In genomic region chr5:123262275-123262823, GRCh38 we compare ENCODE assay signal across 14 cellular contexts.
DNase-seq lines count a peak whose midpoint lies in the region; ATAC-seq and TF ChIP-seq lines count a peak whose summit lies in the region.
"Had no signal": no experiment of that assay in that cellular context is flagged by ENCODE, and none has a peak within 500 bp of the region (broad histone marks: within the 10 kb centered on the region; RNA-seq: fewer than 3 reads in every experiment).

No MANE protein-coding gene starts in this region.

- H4K91ac ChIP-seq in neuronal stem cell (ENCODE audit: low read depth, low read length, poor library complexity) = no peak overlapping the region

- in situ Hi-C loops in GM13977 (cut with MboI; ENCODE audit: low pct_unique_long_range_greater_than_20kb, low sequenced_read_pairs, unreplicated experiment) = no loop called here

- peaks cover 6% of the 10 kb centered on the region for H3K9me3 Mint-ChIP-seq in mesothelial cell of epicardium

- no peak overlapping the region for H3K9ac ChIP-seq in neuronal stem cell (ENCODE audit: low read depth, low read length, poor library complexity)

- CTCF ChIA-PET in HEK293 (lab: Yijun Ruan, JAX) = no interaction called here

- no peak overlapping the region for H4K8ac ChIP-seq in neuronal stem cell (ENCODE audit: low read depth, low read length)

- no peaks in the 10 kb centered on the region for H3K4me1 ChIP-seq in HEK293 (ENCODE audit: control insufficient read depth, insufficient read depth, low read length)
- H3K4me1 ChIP-seq in aorta (ENCODE audit: control insufficient read depth in 1 of 2, insufficient read depth in 2 of 2, low read length in 2 of 2) = peaks cover 6 to 11% of the 10 kb centered on the region in 2 donors
- no peaks in the 10 kb centered on the region for H3K4me1 ChIP-seq in neuronal stem cell (ENCODE audit: control insufficient read depth in 2 of 2, insufficient read depth in 1 of 2, low read depth in 1 of 2, low read length in 2 of 2)

- H3K4me3 ChIP-seq in HEK293 (ENCODE audit: low read depth, low read length) (no peak overlapping the region), coronary artery (peak overlapping the region; percentile 11), aorta (ENCODE audit: low read length in 2 of 2) (peak overlapping the region in 1 of 2 donors; percentile 14), neuronal stem cell (ENCODE audit: low read length in 2 of 2) (no peak overlapping the region)
- H3K4me3 ChIP-seq: GM12878 had no signal

- H3K27me3 Mint-ChIP-seq in mesothelial cell of epicardium (ENCODE audit: low read depth) = no peaks in the 10 kb centered on the region

- TF ChIP-seq CTCF in HEK293 (tag by site-specific recombination; IDR thresholded peaks at IDR 0.05) (no peak), coronary artery (IDR thresholded peaks at IDR 0.05) (no peak), mesothelial cell of epicardium (IDR thresholded peaks at IDR 0.05; ENCODE audit: unreplicated experiment) (no peak), GM13977 (IDR thresholded peaks at IDR 0.05; ENCODE audit: extremely low read depth, insufficient read depth, missing control alignments) (no peak)

- H2AK5ac ChIP-seq in neuronal stem cell (ENCODE audit: low read depth, low read length) = no peak overlapping the region

- no peak overlapping the region for H2BK5ac ChIP-seq in neuronal stem cell (ENCODE audit: low read length)

- H3K23ac ChIP-seq in neuronal stem cell (ENCODE audit: low read depth, low read length, poor library complexity) = no peak overlapping the region

- no peak overlapping the region for H2BK120ac ChIP-seq in neuronal stem cell (ENCODE audit: low read depth, low read length)

- no peaks in the 10 kb centered on the region for H3K27me3 ChIP-seq in aorta (ENCODE audit: control insufficient read depth in 1 of 2, insufficient read depth in 2 of 2, low read length in 1 of 2)
- H3K27me3 ChIP-seq in neuronal stem cell (ENCODE audit: control insufficient read depth in 3 of 3, insufficient read depth in 3 of 3, low read depth in 1 of 3, low read length in 3 of 3) = no peaks in the 10 kb centered on the region

- ATAC-seq in aorta (ENCODE audit: low FRiP score) = peak; percentile 66
- ATAC-seq: GM12878, HCT116, HepG2 had no signal

- H3K9me3 ChIP-seq in HEK293 (ENCODE audit: control insufficient read depth, insufficient read depth, low read depth, low read length) = no peaks in the 10 kb centered on the region
- no peaks in the 10 kb centered on the region for H3K9me3 ChIP-seq in aorta (ENCODE audit: control insufficient read depth, low read length)
- H3K9me3 ChIP-seq in neuronal stem cell (replicated peaks in 1 of 2; ENCODE audit: control insufficient read depth in 2 of 2, insufficient read depth in 1 of 2, low read depth in 1 of 2, low read length in 2 of 2) = no peaks in the 10 kb centered on the region

- no peak for DNase-seq in coronary artery (ENCODE audit: low spot score)
- no peak for DNase-seq in mesothelial cell of epicardium (ENCODE audit: low spot score in 2 of 2, unreplicated experiment in 2 of 2)
- no peak for DNase-seq in aorta
- DNase-seq in neuronal stem cell (ENCODE audit: low spot score) = no peak
- DNase-seq in GM19238 (ENCODE audit: insufficient read length, low spot score) = no peak
- no peak for DNase-seq in GM13977 (ENCODE audit: low spot score)
- DNase-seq: C1 segment of cervical spinal cord; CD4-positive, alpha-beta T cell; DMS79 had no signal

- H3K4ac ChIP-seq in neuronal stem cell (ENCODE audit: low read length) = no peak overlapping the region

- no peak overlapping the region for H3K4me2 ChIP-seq in neuronal stem cell (ENCODE audit: insufficient read depth, low read length, poor library complexity, severe bottlenecking)

- peak overlapping the region; percentile 70 for H3K27ac Mint-ChIP-seq in mesothelial cell of epicardium
- H3K27ac Mint-ChIP-seq: B cell; CD4-positive, alpha-beta T cell had no signal

- intact Hi-C loops in aorta (cut with DNase I) = loop anchor here in 1 of 2 donors (5.0 to 10.0 kb wide), 2 partner anchors 60 to 88 kb away; no protein-coding TSS in a partner anchor

- H3K79me1 ChIP-seq in neuronal stem cell (ENCODE audit: low read depth, low read length) = no peaks in the 10 kb centered on the region

- H3K4me3 Mint-ChIP-seq in mesothelial cell of epicardium = no peak overlapping the region
- H3K4me3 Mint-ChIP-seq: B cell; CD4-positive, alpha-beta T cell had no signal

- no peak overlapping the region for H2BK12ac ChIP-seq in neuronal stem cell (ENCODE audit: low read length)

- no peak overlapping the region for H3K18ac ChIP-seq in neuronal stem cell (ENCODE audit: low read length)

- H2AFZ ChIP-seq in neuronal stem cell (ENCODE audit: low read length) = no peak overlapping the region

- 5 to 9% methylated on average over 6 of the region's 6 CpGs for WGBS in aorta, 2 donors
- WGBS in neuronal stem cell (ENCODE audit: extremely low coverage in 2 of 2, insufficient read length in 2 of 2, insufficient replicate concordance in 1 of 2), 2 donors = no CpG with 5 or more reads among the region's 6 CpGs

- POLR2A ChIA-PET in HEK293 (lab: Yijun Ruan, JAX) = no interaction called here

- peaks cover 46% of the 10 kb centered on the region for H3K4me1 Mint-ChIP-seq in mesothelial cell of epicardium
- H3K4me1 Mint-ChIP-seq: B cell had no signal

- H3K36me3 ChIP-seq in HEK293 (ENCODE audit: control insufficient read depth in 2 of 2, insufficient read depth in 1 of 2, low read length in 2 of 2) = no peaks in the 10 kb centered on the region
- H3K36me3 ChIP-seq in aorta (ENCODE audit: control insufficient read depth in 1 of 2, insufficient read depth in 2 of 2, low read length in 1 of 2) = no peaks in the 10 kb centered on the region
- no peaks in the 10 kb centered on the region for H3K36me3 ChIP-seq in neuronal stem cell (replicated peaks in 1 of 2; ENCODE audit: control insufficient read depth in 2 of 2, insufficient read depth in 2 of 2, low read length in 2 of 2)

- no peak overlapping the region for H2BK15ac ChIP-seq in neuronal stem cell (ENCODE audit: low read length)

- no peak overlapping the region for H3K27ac ChIP-seq in HEK293 (ENCODE audit: extremely low read depth, low read depth, low read length)
- H3K27ac ChIP-seq in coronary artery = peak overlapping the region; percentile 62 to 65
- peak overlapping the region; percentile 57 to 87 for H3K27ac ChIP-seq in aorta (ENCODE audit: low read depth in 1 of 2, low read length in 2 of 2)
- H3K27ac ChIP-seq in neuronal stem cell (replicated peaks; ENCODE audit: low read length) = no peak overlapping the region

- peaks cover 5% of the 10 kb centered on the region for H3K36me3 Mint-ChIP-seq in mesothelial cell of epicardium

- no peak overlapping the region for H3K14ac ChIP-seq in neuronal stem cell (ENCODE audit: low read length)

TF ChIP-seq in HEK293, 187 proteins besides CTCF, POLR2A, EP300 and RAD21 (continues in another document):
- TF ChIP-seq ZNF239 (tag by site-specific recombination; IDR thresholded peaks at IDR 0.05) = no peak
- TF ChIP-seq BCL11B (tag by site-specific recombination; IDR thresholded peaks at IDR 0.05; ENCODE audit: low read depth) = no peak
- no peak for TF ChIP-seq ZNF610 (tag by site-specific recombination; IDR thresholded peaks at IDR 0.05; ENCODE audit: borderline replicate concordance)
- TF ChIP-seq, protein P1, sequence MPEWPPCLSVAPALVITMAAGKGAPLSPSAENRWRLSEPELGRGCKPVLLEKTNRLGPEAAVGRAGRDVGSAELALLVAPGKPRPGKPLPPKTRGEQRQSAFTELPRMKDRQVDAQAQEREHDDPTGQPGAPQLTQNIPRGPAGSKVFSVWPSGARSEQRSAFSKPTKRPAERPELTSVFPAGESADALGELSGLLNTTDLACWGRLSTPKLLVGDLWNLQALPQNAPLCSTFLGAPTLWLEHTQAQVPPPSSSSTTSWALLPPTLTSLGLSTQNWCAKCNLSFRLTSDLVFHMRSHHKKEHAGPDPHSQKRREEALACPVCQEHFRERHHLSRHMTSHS (tag by site-specific recombination; IDR thresholded peaks at IDR 0.05) = no peak
- no peak for TF ChIP-seq ZNF433 (tag by site-specific recombination; IDR thresholded peaks at IDR 0.05; ENCODE audit: low read depth)
- TF ChIP-seq ZNF19 (tag by site-specific recombination; IDR thresholded peaks at IDR 0.05; ENCODE audit: low read depth) = no peak
- TF ChIP-seq ZNF830 (tag by site-specific recombination; IDR thresholded peaks at IDR 0.05; ENCODE audit: low read depth) = no peak
- TF ChIP-seq ZNF76 (tag by site-specific recombination; IDR thresholded peaks at IDR 0.05; ENCODE audit: borderline replicate concordance, low read depth) = no peak
- no peak for TF ChIP-seq ZNF549 (tag by site-specific recombination; IDR thresholded peaks at IDR 0.05)
- TF ChIP-seq PRDM6 (tag by site-specific recombination; IDR thresholded peaks at IDR 0.05) = 0 out of 2 replicates have a peak, but pooled peaks have one; percentile 30

Comparison
In these comparisons a context has a peak if more than half of its experiments do, and no peak if none do; other contexts are left out.
1. H3K27ac ChIP-seq: peak in coronary artery (2 of 2) and aorta (2 of 2); none in HEK293 (single experiment) and neuronal stem cell (single experiment).